Comparison of ENCODE assay signal across 16 cellular contexts in the genomic region with DNA sequence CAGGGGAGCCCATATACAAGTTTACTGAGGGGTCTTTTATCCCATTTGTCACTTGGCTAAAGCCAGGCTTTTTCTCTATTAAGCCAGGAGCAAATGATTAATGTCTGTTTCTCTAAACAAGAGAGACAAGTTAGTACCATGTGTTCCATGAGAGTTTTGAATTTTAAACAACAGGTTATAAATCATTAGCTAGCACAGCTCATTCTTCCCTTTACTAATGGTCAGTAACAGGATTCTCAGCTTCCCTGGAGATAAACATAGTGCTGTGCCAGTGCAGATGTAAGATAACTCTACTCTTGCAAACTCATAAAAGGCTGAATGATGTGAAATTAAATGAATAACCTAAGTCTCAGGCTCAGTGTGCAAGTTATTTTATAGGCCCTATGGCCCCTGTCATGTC.
"Had no signal": no experiment of that assay in that cellular context is flagged by ENCODE, and none has a peak within 500 bp of the region (broad histone marks: within the 10 kb centered on the region; RNA-seq: fewer than 3 reads in every experiment).

No MANE protein-coding gene starts in this region.

- ATAC-seq: activated CD8-positive, alpha-beta memory T cell treated with anti-CD3 and anti-CD28 coated beads, Interleukin-2, amount 10 ng/mL, durations not matched to agents 7 days and 5 days; naive thymus-derived CD8-positive, alpha-beta T cell; psoas muscle; right lobe of liver; stimulated activated naive CD8-positive, alpha-beta T cell treated with anti-CD3 and anti-CD28 coated beads, Interleukin-15, amount 100 ng/mL, for 72 hours had no signal

- H3K9me3 ChIP-seq: colonic mucosa, neutrophil, psoas muscle, right lobe of liver, upper lobe of left lung had no signal

- H3K27me3 ChIP-seq: colonic mucosa, neutrophil, right lobe of liver, upper lobe of left lung had no signal

- H3K4me1 ChIP-seq: colonic mucosa, left ventricle myocardium inferior, psoas muscle, right lobe of liver, upper lobe of left lung had no signal

- H3K27ac ChIP-seq: colonic mucosa, left ventricle myocardium inferior, neutrophil, psoas muscle, right lobe of liver, upper lobe of left lung, WERI-Rb-1 had no signal

- H3K4me3 ChIP-seq: colonic mucosa, left ventricle myocardium inferior, psoas muscle, right lobe of liver, smooth muscle cell, upper lobe of left lung had no signal

- H3K36me3 ChIP-seq: colonic mucosa, left ventricle myocardium inferior, neutrophil, right lobe of liver, upper lobe of left lung, WERI-Rb-1 had no signal

- DNase-seq: activated CD4-positive, alpha-beta T cell treated with anti-CD3 and anti-CD28 coated beads, Interleukin-2, amount 50 U/mL, for 48 hours; activated CD8-positive, alpha-beta memory T cell treated with anti-CD3 and anti-CD28 coated beads, Interleukin-2, amount 10 ng/mL, durations not matched to agents 7 days and 5 days; activated naive CD4-positive, alpha-beta T cell treated with anti-CD3 and anti-CD28 coated beads, Interleukin-2, amount 50 U/mL, for 16 hours; activated T-cell treated with anti-CD3 and anti-CD28 coated beads, Interleukin-2, amount 50 U/mL, for 1 hour; colonic mucosa; foreskin melanocyte; head of caudate nucleus; left ventricle myocardium inferior; naive thymus-derived CD8-positive, alpha-beta T cell; psoas muscle; right lobe of liver; stimulated activated naive CD8-positive, alpha-beta T cell treated with anti-CD3 and anti-CD28 coated beads, Interleukin-15, amount 100 ng/mL, for 72 hours; upper lobe of left lung; WERI-Rb-1 had no signal

- H3K4me2 ChIP-seq: smooth muscle cell had no signal
